7 cellular contexts compared by ENCODE assay signal in genomic region chr4:3742610-3743009, GRCh38. TPM values are rescaled to one million over a fixed set of nuclear protein-coding genes. Genes with fewer than 3 reads are reported as not detected.
"Had no signal": no experiment of that assay in that cellular context is flagged by ENCODE, and none has a peak within 500 bp of the region (broad histone marks: within the 10 kb centered on the region; RNA-seq: fewer than 3 reads in every experiment).

No MANE protein-coding gene starts in this region.

- FAIRE-seq: HTR-8/SVneo had no signal

- H3K9me3 ChIP-seq: HAP-1 had no signal

- H3K4me1 ChIP-seq: HAP-1 had no signal

- H2AFZ ChIP-seq: GM23338 had no signal

- DNase-seq: H7, KG1 had no signal

- H3K36me3 ChIP-seq: HAP-1 had no signal

- H3K4me3 ChIP-seq: GM23338, HAP-1 had no signal

- ATAC-seq: GM23338, HCT116 had no signal

- H3K4me2 ChIP-seq: GM23338 had no signal

RNA-seq across cellular contexts. Expression of gene ADRA2C, which starts 23.6 kb away (rescaled TPM):
- polyA plus RNA-seq: IgD-negative memory B cell had no signal
